Comparison of ENCODE assay signal across 19 cellular contexts in genomic region chr6:1620504-1621327, GRCh38. TPM values are rescaled to one million over a fixed set of nuclear protein-coding genes. Genes with fewer than 3 reads are reported as not detected.
DNase-seq lines count a peak whose midpoint lies in the region; ATAC-seq, FAIRE-seq and TF ChIP-seq lines count a peak whose summit lies in the region.
"Had no signal": no experiment of that assay in that cellular context is flagged by ENCODE, and none has a peak within 500 bp of the region (broad histone marks: within the 10 kb centered on the region; RNA-seq: fewer than 3 reads in every experiment).

No MANE protein-coding gene starts in this region.

- no peaks in the 10 kb centered on the region for H3K9me3 ChIP-seq in NT2/D1 (ENCODE audit: insufficient read depth, low read length)
- H3K9me3 ChIP-seq in endothelial cell of umbilical vein (replicated peaks; ENCODE audit: control insufficient read depth, insufficient read depth, low read length) = no peaks in the 10 kb centered on the region
- H3K9me3 ChIP-seq in thoracic aorta = no peaks in the 10 kb centered on the region
- H3K9me3 ChIP-seq: right atrium auricular region had no signal

- BruUV-seq in endothelial cell of umbilical vein (replicated peaks; lab: Mats Ljungman, UMichigan) = no TSS peak

- H3K79me2 ChIP-seq in endothelial cell of umbilical vein (ENCODE audit: control insufficient read depth, insufficient read depth, low read length) = peaks cover 16% of the 10 kb centered on the region

- no peak overlapping the region for H3K27ac ChIP-seq in endothelial cell of umbilical vein (ENCODE audit: insufficient read depth, low read depth, low read length)
- H3K27ac ChIP-seq in thoracic aorta = peak overlapping the region; percentile 97 to 98
- H3K27ac ChIP-seq: right atrium auricular region had no signal

- H3K27ac Mint-ChIP-seq in nephron progenitor cell = no peak overlapping the region
- H3K27ac Mint-ChIP-seq: memory B cell had no signal

- H2AFZ ChIP-seq in endothelial cell of umbilical vein (ENCODE audit: low read depth, low read length) = peak overlapping the region; percentile 41

- intact Hi-C loops in endothelial cell of umbilical vein (cut with micrococcal nuclease) = no loop called here

- H3K36me3 ChIP-seq in NT2/D1 (ENCODE audit: insufficient read depth, insufficient read length, low read length) (no peaks in the 10 kb centered on the region), endothelial cell of umbilical vein (ENCODE audit: control insufficient read depth in 2 of 2, extremely low read depth in 1 of 2, insufficient read depth in 2 of 2, low read length in 2 of 2) (no peaks in the 10 kb centered on the region), thoracic aorta (no peaks in the 10 kb centered on the region)
- H3K36me3 ChIP-seq: right atrium auricular region had no signal

- POLR2A ChIA-PET in endothelial cell of umbilical vein (lab: Charles Lee) = no interaction called here

- dilution Hi-C loops in endothelial cell of umbilical vein (cut with MboI; ENCODE audit: extremely low pct_ligation_motif_present, low sequenced_read_pairs) = loop anchor here (25.0 kb wide), 1 partner anchor 492 kb away; no protein-coding TSS in a partner anchor

- H3K4me3 Mint-ChIP-seq in nephron progenitor cell = peak overlapping the region; percentile 72

- TF ChIP-seq POLR2A in endothelial cell of umbilical vein (IDR thresholded peaks at IDR 0.05; ENCODE audit: low read depth, low read length) = no peak

- H3K4me3 ChIP-seq in NT2/D1 (ENCODE audit: insufficient read length, low read depth) (peak overlapping the region; percentile 46), endothelial cell of umbilical vein (replicated peaks in 1 of 3; ENCODE audit: insufficient read depth in 1 of 3, low read depth in 1 of 3, low read length in 3 of 3) (no peak overlapping the region), thoracic aorta (peak overlapping the region; percentile 81)

- H3K9me3 Mint-ChIP-seq in nephron progenitor cell = no peaks in the 10 kb centered on the region
- H3K9me3 Mint-ChIP-seq: memory B cell, nephron had no signal

- H3K27me3 ChIP-seq in NT2/D1 (ENCODE audit: insufficient read depth, insufficient read length) = peaks cover 100% of the 10 kb centered on the region
- H3K27me3 ChIP-seq in endothelial cell of umbilical vein (ENCODE audit: control insufficient read depth in 2 of 2, insufficient read depth in 2 of 2, low read length in 2 of 2) = peaks cover 0 to 6% of the 10 kb centered on the region in 2 experiments
- H3K27me3 ChIP-seq in thoracic aorta (replicated peaks; ENCODE audit: insufficient read depth) = no peaks in the 10 kb centered on the region

- no peak for DNase-seq in NT2/D1 (ENCODE audit: low read depth, low spot score)
- DNase-seq in endothelial cell of umbilical vein (ENCODE audit: low read depth, low spot score) = no peak
- no peak for DNase-seq in nephron progenitor cell
- DNase-seq in thoracic aorta (ENCODE audit: low spot score) = no peak
- DNase-seq in activated CD4-positive, alpha-beta T cell treated with anti-CD3 and anti-CD28 coated beads for 4 hours = no peak
- no peak for DNase-seq in DMS53 (lab: John Stamatoyannopoulos, UW)
- no peak for DNase-seq in NCI-H2029 (lab: John Stamatoyannopoulos, UW)
- DNase-seq: activated CD4-positive, CD25-positive, alpha-beta regulatory T cell treated with anti-CD3 and anti-CD28 coated beads, Interleukin-2, amount 50 U/mL, for 72 hours; activated gamma-delta T cell; anterior cingulate cortex; IMR-90; NCI-H2081; NCI-H510A treated with DMSO at 0.1 percent for 48 hours; stimulated activated CD4-positive, alpha-beta T cell treated with anti-CD3 and anti-CD28 coated beads, Interleukin-1b, Interleukin-23, amount 100 ng/mL, for 48 hours had no signal

- FAIRE-seq in endothelial cell of umbilical vein (lab: Jason Lieb, UNC) = no peak
- FAIRE-seq: frontal cortex had no signal

- ATAC-seq in thoracic aorta (ENCODE audit: insufficient number of reproducible peaks, low FRiP score, low read depth) = no peak

- peak overlapping the region; percentile 76 for H3K9ac ChIP-seq in NT2/D1 (ENCODE audit: insufficient read length, low read depth)
- H3K9ac ChIP-seq in endothelial cell of umbilical vein (replicated peaks; ENCODE audit: extremely low read depth, insufficient read depth, low read length) = no peak overlapping the region

- no peaks in the 10 kb centered on the region for H3K9me1 ChIP-seq in endothelial cell of umbilical vein (replicated peaks; ENCODE audit: control insufficient read depth, extremely low read depth, insufficient read depth, low read length)

- H3K36me3 Mint-ChIP-seq in nephron progenitor cell (ENCODE audit: low read depth) = no peaks in the 10 kb centered on the region

- H3K4me2 ChIP-seq in endothelial cell of umbilical vein (ENCODE audit: insufficient read depth, low read length) = no peak overlapping the region

- H4K20me1 ChIP-seq in endothelial cell of umbilical vein (replicated peaks; ENCODE audit: control insufficient read depth, extremely low read depth, insufficient read depth, low read length) = no peaks in the 10 kb centered on the region

- peaks cover 34% of the 10 kb centered on the region for H3K27me3 Mint-ChIP-seq in nephron progenitor cell (ENCODE audit: low read depth, poor library complexity)

- CTCF ChIA-PET in endothelial cell of umbilical vein (lab: Charles Lee) = interaction anchor here (1.4 kb wide), 1 partner anchor 9 kb away, joined by 4 read pairs; no protein-coding TSS in a partner anchor

- peaks cover 73% of the 10 kb centered on the region for H3K4me1 Mint-ChIP-seq in nephron progenitor cell

- H3K4me1 ChIP-seq in NT2/D1 (ENCODE audit: insufficient read depth, insufficient read length) (no peaks in the 10 kb centered on the region), endothelial cell of umbilical vein (ENCODE audit: control insufficient read depth, extremely low read depth, insufficient read depth, low read length) (peaks cover 47% of the 10 kb centered on the region), thoracic aorta (ENCODE audit: control insufficient read depth in 1 of 2, low read depth in 2 of 2) (peaks cover 0 to 69% of the 10 kb centered on the region in 2 donors)

- TF ChIP-seq CTCF in endothelial cell of umbilical vein (IDR thresholded peaks at IDR 0.05; ENCODE audit: extremely low read depth in 1 of 2, insufficient read depth in 1 of 2, low read depth in 1 of 2, low read length in 2 of 2) = no peak
- no peak for TF ChIP-seq CTCF in nephron progenitor cell (IDR thresholded peaks at IDR 0.05)
- TF ChIP-seq CTCF in thoracic aorta (IDR thresholded peaks at IDR 0.05) = no peak

TF ChIP-seq in endothelial cell of umbilical vein, 7 proteins besides CTCF, POLR2A, EP300 and RAD21:
- TF ChIP-seq GATA2 (IDR thresholded peaks at IDR 0.05; ENCODE audit: insufficient read depth, insufficient read length, low read depth, low read length) (no peak), MAX (IDR thresholded peaks at IDR 0.05; ENCODE audit: insufficient read depth, insufficient read length) (no peak), EZH2 (IDR thresholded peaks at IDR 0.05; ENCODE audit: borderline replicate concordance, low read depth, low read length, severe bottlenecking) (no peak), MYC (IDR thresholded peaks at IDR 0.05; ENCODE audit: low read depth, low read length) (no peak), FOS (IDR thresholded peaks at IDR 0.05; ENCODE audit: borderline replicate concordance, insufficient read depth, low read length) (no peak), JUN (IDR thresholded peaks at IDR 0.05; ENCODE audit: borderline replicate concordance, insufficient read depth, insufficient read length, low read depth) (no peak), POLR2AphosphoS5 (IDR thresholded peaks at IDR 0.05; ENCODE audit: insufficient read depth, low read depth, low read length) (no peak)

RNA-seq across cellular contexts. Expression of gene FOXC1, which starts 11.0 kb away (rescaled TPM):
- 15.9 and 16.4 TPM in 2 replicates for total RNA-seq in endothelial cell of umbilical vein
- 6.4 and 7.2 TPM in 2 replicates for polyA plus RNA-seq in endothelial cell of umbilical vein
- polyA plus RNA-seq in endothelial cell of umbilical vein (2011; cell fraction: cytosol; rRNA removed) = 4.8 and 4.9 TPM in 2 replicates
- 7.4 and 11.8 TPM in 2 replicates for polyA plus RNA-seq in endothelial cell of umbilical vein (2011; cell fraction: nucleus; rRNA removed)
- 3.0 and 4.0 TPM in 2 replicates for polyA plus RNA-seq in endothelial cell of umbilical vein (2012)
- 5.5 and 6.8 TPM in 2 replicates for polyA minus RNA-seq in endothelial cell of umbilical vein
- 23.5 TPM for polyA minus RNA-seq in endothelial cell of umbilical vein (2011; cell fraction: cytosol; rRNA and poly(A)+ RNA removed)
- polyA minus RNA-seq in endothelial cell of umbilical vein (2011; cell fraction: nucleus; rRNA and poly(A)+ RNA removed) = 8.4 and 8.6 TPM in 2 replicates
- 100 to 1,000 TPM; 103 to 109 TPM for total RNA-seq in thoracic aorta
- total RNA-seq: OCI-LY7 had no signal

Comparison
In these comparisons a context has a peak if more than half of its experiments do, and no peak if none do; other contexts are left out.
1. H3K4me3 ChIP-seq: peak in NT2/D1 (single experiment) and thoracic aorta (single experiment); none in endothelial cell of umbilical vein (0 of 3).